2 cellular contexts compared by ENCODE assay signal in the genomic region with DNA sequence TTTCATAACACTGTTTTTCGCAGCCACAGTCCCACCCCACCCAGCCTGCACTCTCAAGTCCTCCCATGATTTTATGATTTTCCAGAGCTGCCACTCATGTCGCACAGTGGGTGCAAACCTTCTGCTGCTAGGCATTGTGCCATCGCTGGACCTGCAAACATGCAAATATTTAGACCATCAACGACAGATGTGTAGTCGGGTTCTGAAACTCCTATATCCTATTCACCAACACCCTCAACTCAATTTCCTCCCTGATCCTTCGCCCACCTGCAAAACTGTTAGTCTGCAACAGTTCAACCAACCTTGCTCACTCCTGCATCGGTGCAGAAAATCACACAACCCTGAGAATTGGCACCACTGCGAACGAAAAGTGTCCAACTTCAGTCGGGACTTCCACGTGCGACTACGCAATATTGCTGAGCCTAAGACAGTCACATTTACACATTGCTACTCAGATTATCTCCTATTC.
TF ChIP-seq lines count a peak whose summit lies in the region.

No MANE protein-coding gene starts in this region.

TF ChIP-seq in HCT116, 20 proteins besides CTCF, POLR2A, EP300 and RAD21:
- no peak for TF ChIP-seq REST (IDR thresholded peaks at IDR 0.05; ENCODE audit: low read depth)
- TF ChIP-seq CEBPB (IDR thresholded peaks at IDR 0.05; ENCODE audit: low read depth) = no peak
- TF ChIP-seq, protein P1, sequence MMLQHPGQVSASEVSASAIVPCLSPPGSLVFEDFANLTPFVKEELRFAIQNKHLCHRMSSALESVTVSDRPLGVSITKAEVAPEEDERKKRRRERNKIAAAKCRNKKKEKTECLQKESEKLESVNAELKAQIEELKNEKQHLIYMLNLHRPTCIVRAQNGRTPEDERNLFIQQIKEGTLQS (IDR thresholded peaks at IDR 0.05) = no peak
- no peak for TF ChIP-seq CBX3 (IDR thresholded peaks at IDR 0.05; ENCODE audit: low read depth)
- TF ChIP-seq SRF (IDR thresholded peaks at IDR 0.05; ENCODE audit: low read depth) = no peak
- no peak for TF ChIP-seq SP1 (IDR thresholded peaks at IDR 0.05; ENCODE audit: low read depth)
- TF ChIP-seq ZFX (IDR thresholded peaks at IDR 0.05) = no peak
- no peak for TF ChIP-seq JUND (IDR thresholded peaks at IDR 0.05)
- TF ChIP-seq ZNF274 (IDR thresholded peaks at IDR 0.05; ENCODE audit: low read depth, low read length) = no peak
- TF ChIP-seq SIN3A (IDR thresholded peaks at IDR 0.05; ENCODE audit: low read depth) = no peak
- TF ChIP-seq ELF1 (IDR thresholded peaks at IDR 0.05; ENCODE audit: borderline replicate concordance, low read depth) = no peak
- TF ChIP-seq EZH2phosphoT487 (IDR thresholded peaks at IDR 0.05; ENCODE audit: borderline replicate concordance) = no peak
- no peak for TF ChIP-seq EGR1 (IDR thresholded peaks at IDR 0.05; ENCODE audit: low read depth)
- no peak for TF ChIP-seq FOSL1 (IDR thresholded peaks at IDR 0.05; ENCODE audit: low read depth)
- no peak for TF ChIP-seq POLR2AphosphoS5 (IDR thresholded peaks at IDR 0.05; ENCODE audit: low read depth, low read length)
- no peak for TF ChIP-seq TCF7L2 (IDR thresholded peaks at IDR 0.05; ENCODE audit: borderline replicate concordance, extremely low read depth, insufficient read depth, insufficient read length)
- TF ChIP-seq ZBTB33 (IDR thresholded peaks at IDR 0.05; ENCODE audit: extremely low read depth, insufficient replicate concordance, low read length) = no peak
- TF ChIP-seq YY1 (IDR thresholded peaks at IDR 0.05; ENCODE audit: extremely low read depth, insufficient replicate concordance, low read depth, low read length) = no peak
- TF ChIP-seq MAX (IDR thresholded peaks at IDR 0.05) = no peak

TF ChIP-seq in H1, 55 proteins besides CTCF, POLR2A, EP300 and RAD21:
- TF ChIP-seq PHF8 (conservative IDR thresholded peaks at IDR 0.05; ENCODE audit: low read depth, low read length) (0 out of 2 replicates have a peak, but pooled peaks have one; percentile 29), SP1 (IDR thresholded peaks at IDR 0.05; ENCODE audit: low read depth, low read length) (no peak), KDM4A (IDR thresholded peaks at IDR 0.05; ENCODE audit: low read depth, low read length, severe bottlenecking) (peak; percentile 13), CHD1 (IDR thresholded peaks at IDR 0.05; ENCODE audit: low read depth, low read length) (no peak)
